Comparison of ENCODE assay signal across 14 cellular contexts in genomic region chr6:168575346-168576098, GRCh38.
"Had no signal": no experiment of that assay in that cellular context is flagged by ENCODE, and none has a peak within 500 bp of the region (broad histone marks: within the 10 kb centered on the region; RNA-seq: fewer than 3 reads in every experiment).

No MANE protein-coding gene starts in this region.

- H3K4me1 ChIP-seq: psoas muscle, right lobe of liver had no signal

- H3K27me3 ChIP-seq: right lobe of liver had no signal

- H3K9me3 ChIP-seq: psoas muscle, right lobe of liver had no signal

- H3K4me3 Mint-ChIP-seq: activated B cell treated with CpG ODN at 0.5 μM for 24 hours; activated CD8-positive, alpha-beta T cell treated with anti-CD3 and anti-CD28 coated beads for 36 hours; activated naive CD8-positive, alpha-beta T cell; activated T-cell treated with anti-CD3 and anti-CD28 coated beads, Interleukin-2, amount 50 U/mL, for 72 hours; naive thymus-derived CD4-positive, alpha-beta T cell; stimulated activated naive CD8-positive, alpha-beta T cell treated with anti-CD3 and anti-CD28 coated beads, Interleukin-15, Interleukin-2, amounts not matched to agents 100 ng/mL and 50 ng/mL, for 24 hours; T-helper 2 cell treated with Interferon-gamma antibody and Interleukin-4, amounts not matched to agents 5 μg/mL and 100 μg/mL, for 36 hours had no signal

- H3K36me3 Mint-ChIP-seq: activated naive CD8-positive, alpha-beta T cell; naive thymus-derived CD4-positive, alpha-beta T cell had no signal

- H3K27me3 Mint-ChIP-seq: activated B cell treated with CpG ODN at 0.5 μM for 24 hours; activated CD8-positive, alpha-beta T cell treated with anti-CD3 and anti-CD28 coated beads for 36 hours; activated naive CD8-positive, alpha-beta T cell; stimulated activated naive CD8-positive, alpha-beta T cell treated with anti-CD3 and anti-CD28 coated beads, Interleukin-15, Interleukin-2, amounts not matched to agents 100 ng/mL and 50 ng/mL, for 24 hours had no signal

- DNase-seq: activated B cell treated with CpG ODN at 0.5 μM for 24 hours; activated CD4-positive, alpha-beta T cell treated with anti-CD3 and anti-CD28 coated beads for 48 hours; activated CD8-positive, alpha-beta memory T cell treated with anti-CD3 and anti-CD28 coated beads, Interleukin-2, amount 50 U/mL, for 4 hours; activated CD8-positive, alpha-beta T cell treated with anti-CD3 and anti-CD28 coated beads for 36 hours; activated gamma-delta T cell treated with Interleukin-2 at 50 U/mL for 16 hours; activated T-cell treated with anti-CD3 and anti-CD28 coated beads, Interleukin-2, amount 50 U/mL, for 72 hours; cerebellar nuclear complex; naive thymus-derived CD4-positive, alpha-beta T cell; right lobe of liver had no signal

- H3K27ac Mint-ChIP-seq: activated B cell treated with CpG ODN at 0.5 μM for 24 hours; activated CD8-positive, alpha-beta T cell treated with anti-CD3 and anti-CD28 coated beads for 36 hours; activated naive CD8-positive, alpha-beta T cell; activated T-cell treated with anti-CD3 and anti-CD28 coated beads, Interleukin-2, amount 50 U/mL, for 72 hours; stimulated activated naive CD8-positive, alpha-beta T cell treated with anti-CD3 and anti-CD28 coated beads, Interleukin-15, Interleukin-2, amounts not matched to agents 100 ng/mL and 50 ng/mL, for 24 hours; T-helper 2 cell treated with Interferon-gamma antibody and Interleukin-4, amounts not matched to agents 5 μg/mL and 100 μg/mL, for 36 hours had no signal

- H3K36me3 ChIP-seq: right lobe of liver had no signal

- H3K9me3 Mint-ChIP-seq: activated B cell treated with CpG ODN at 0.5 μM for 24 hours; activated CD8-positive, alpha-beta T cell treated with anti-CD3 and anti-CD28 coated beads for 36 hours; activated T-cell treated with anti-CD3 and anti-CD28 coated beads, Interleukin-2, amount 50 U/mL, for 72 hours; stimulated activated naive CD8-positive, alpha-beta T cell treated with anti-CD3 and anti-CD28 coated beads, Interleukin-15, Interleukin-2, amounts not matched to agents 100 ng/mL and 50 ng/mL, for 24 hours; T-helper 2 cell treated with Interferon-gamma antibody and Interleukin-4, amounts not matched to agents 5 μg/mL and 100 μg/mL, for 36 hours had no signal

- H3K4me1 Mint-ChIP-seq: activated B cell treated with CpG ODN at 0.5 μM for 24 hours; naive thymus-derived CD4-positive, alpha-beta T cell had no signal

- H3K27ac ChIP-seq: epithelial cell of prostate, psoas muscle, right lobe of liver had no signal

- ATAC-seq: activated CD8-positive, alpha-beta T cell treated with anti-CD3 and anti-CD28 coated beads for 36 hours; activated T-cell treated with anti-CD3 and anti-CD28 coated beads, Interleukin-2, amount 50 U/mL, for 72 hours; naive thymus-derived CD4-positive, alpha-beta T cell had no signal

- H3K4me3 ChIP-seq: psoas muscle, right lobe of liver had no signal
